11 cellular contexts compared by ENCODE assay signal in genomic region chr1:9718006-9718680, GRCh38.
DNase-seq lines count a peak whose midpoint lies in the region; ATAC-seq and TF ChIP-seq lines count a peak whose summit lies in the region.
"Had no signal": no experiment of that assay in that cellular context is flagged by ENCODE, and none has a peak within 500 bp of the region (broad histone marks: within the 10 kb centered on the region; RNA-seq: fewer than 3 reads in every experiment).

No MANE protein-coding gene starts in this region.

- H3K4me1 ChIP-seq in breast epithelium (no peaks in the 10 kb centered on the region), mammary epithelial cell (ENCODE audit: insufficient read depth, low read length) (peaks cover 56% of the 10 kb centered on the region), vagina (no peaks in the 10 kb centered on the region), prostate gland (replicated peaks) (no peaks in the 10 kb centered on the region)

- H2AFZ ChIP-seq in mammary epithelial cell (ENCODE audit: low read depth, low read length) (no peak overlapping the region), SU-DHL-6 (ENCODE audit: low read depth, low read length, severe bottlenecking) (peak overlapping the region; percentile 5)

- no peak for TF ChIP-seq CTCF in breast epithelium (IDR thresholded peaks at IDR 0.05)
- TF ChIP-seq CTCF in mammary epithelial cell (conservative IDR thresholded peaks at IDR 0.05 in 1 of 2, IDR thresholded peaks at IDR 0.05 in 1 of 2; ENCODE audit: extremely low read depth in 1 of 2, insufficient read depth in 1 of 2, low read depth in 1 of 2, low read length in 2 of 2): no peak
- no peak for TF ChIP-seq CTCF in SU-DHL-6 (IDR thresholded peaks at IDR 0.05; ENCODE audit: insufficient read depth, low read length, poor library complexity, severe bottlenecking)
- TF ChIP-seq CTCF in vagina (IDR thresholded peaks at IDR 0.05): no peak
- no peak for TF ChIP-seq CTCF in prostate gland (IDR thresholded peaks at IDR 0.05)

- peaks cover 6 to 15% (median 12%) of the 10 kb centered on the region in 3 donors for H3K27me3 Mint-ChIP-seq in immature natural killer cell (ENCODE audit: low read depth in 3 of 3)

- 0 out of 2 replicates have a peak, but pooled peaks cover 3% of the 10 kb centered on the region for H3F3A ChIP-seq in SU-DHL-6 (ENCODE audit: insufficient read depth)

- 86% methylated on average over 7 of the region's 10 CpGs for WGBS in mammary epithelial cell (ENCODE audit: low coverage, missing lambda C conversion rate)
- 85% methylated on average over 10 of the region's 10 CpGs for WGBS in prostate gland

- H3K4me3 ChIP-seq in breast epithelium (peak overlapping the region in 1 of 3 donors; percentile 49), mammary epithelial cell (replicated peaks in 1 of 3; ENCODE audit: insufficient read depth in 1 of 3, low read depth in 2 of 3, low read length in 3 of 3) (no peak overlapping the region), SU-DHL-6 (ENCODE audit: insufficient read depth, low read length, poor library complexity, severe bottlenecking) (no peak overlapping the region), vagina (no peak overlapping the region), prostate gland (no peak overlapping the region)
- H3K4me3 ChIP-seq: smooth muscle cell had no signal

- H3K27ac Mint-ChIP-seq in immature natural killer cell: peak overlapping the region; percentile 91 to 96 (median 94)

- peaks cover 0 to 1% of the 10 kb centered on the region in 2 donors for H3K9me3 ChIP-seq in breast epithelium
- H3K9me3 ChIP-seq in mammary epithelial cell (replicated peaks; ENCODE audit: insufficient read depth, low read length): no peaks in the 10 kb centered on the region
- H3K9me3 ChIP-seq in SU-DHL-6 (ENCODE audit: insufficient read depth, low read length): no peaks in the 10 kb centered on the region
- peaks cover 2% of the 10 kb centered on the region for H3K9me3 ChIP-seq in vagina
- no peaks in the 10 kb centered on the region for H3K9me3 ChIP-seq in prostate gland

- dilution Hi-C loops in mammary epithelial cell (cut with HindIII; ENCODE audit: low sequenced_read_pairs): no loop called here

- peak overlapping the region; percentile 76 to 91 (median 85) for H3K4me3 Mint-ChIP-seq in immature natural killer cell

- H3K9ac ChIP-seq in mammary epithelial cell (ENCODE audit: insufficient read depth, low read length) (no peak overlapping the region), SU-DHL-6 (ENCODE audit: low read length) (peak overlapping the region; percentile 47; the same call in 1 of the 2 replicates)

- H3K36me3 ChIP-seq in breast epithelium (no peaks in the 10 kb centered on the region), mammary epithelial cell (ENCODE audit: insufficient read depth, low read length) (no peaks in the 10 kb centered on the region), SU-DHL-6 (ENCODE audit: low read length) (0 out of 2 replicates have a peak, but pooled peaks cover 1% of the 10 kb centered on the region), vagina (peaks cover 0 to 23% of the 10 kb centered on the region in 2 donors), prostate gland (peaks cover 0 to 5% of the 10 kb centered on the region in 2 donors)

- ATAC-seq in HG02840 (IDR thresholded peaks at IDR 0.05; ENCODE audit: low FRiP score, unreplicated experiment): no peak

- H3K27ac ChIP-seq in breast epithelium (peak overlapping the region; percentile 27 to 71), mammary epithelial cell (ENCODE audit: insufficient read depth, low read depth, low read length) (no peak overlapping the region), SU-DHL-6 (ENCODE audit: low read depth, low read length) (peak overlapping the region; percentile 46), vagina (peak overlapping the region; percentile 62), prostate gland (no peak overlapping the region)

- H3K36me3 Mint-ChIP-seq in immature natural killer cell: peaks cover 7 to 27% (median 18%) of the 10 kb centered on the region in 3 donors

- H3K4me2 ChIP-seq in mammary epithelial cell (ENCODE audit: insufficient read depth, low read depth, low read length) (no peak overlapping the region), SU-DHL-6 (ENCODE audit: low read depth, low read length, poor library complexity, severe bottlenecking) (peak overlapping the region; percentile 40)
- H3K4me2 ChIP-seq: smooth muscle cell had no signal

- DNase-seq in breast epithelium (ENCODE audit: low spot score in 2 of 2) (no peak), mammary epithelial cell (no peak), immature natural killer cell (no peak), vagina (ENCODE audit: extremely low spot score in 2 of 2) (no peak), prostate gland (ENCODE audit: low spot score) (no peak)
- no peak for DNase-seq in stimulated activated naive CD4-positive, alpha-beta T cell (lab: John Stamatoyannopoulos, UW)
- DNase-seq: NCI-H1092 had no signal

- BruUV-seq in mammary epithelial cell (replicated peaks; lab: Mats Ljungman, UMichigan): no TSS peak

- H3K9me3 Mint-ChIP-seq in immature natural killer cell: no peaks in the 10 kb centered on the region

- in situ Hi-C loops in mammary epithelial cell (cut with MboI; ENCODE audit: low sequenced_read_pairs in 2 of 2): no loop called here

- H3K27me3 ChIP-seq in breast epithelium (no peaks in the 10 kb centered on the region), mammary epithelial cell (ENCODE audit: insufficient read depth, low read length) (no peaks in the 10 kb centered on the region), SU-DHL-6 (ENCODE audit: low read length) (no peaks in the 10 kb centered on the region), vagina (no peaks in the 10 kb centered on the region), prostate gland (replicated peaks; ENCODE audit: insufficient read depth) (no peaks in the 10 kb centered on the region)
- H3K27me3 ChIP-seq: left lung had no signal

- intact Hi-C loops in breast epithelium (cut with DNase I; ENCODE audit: low total_unique reads) (no loop called here), mammary epithelial cell (cut with micrococcal nuclease) (loop anchor here (2.0 kb wide), 1 partner anchor 17 kb away; no protein-coding TSS in a partner anchor), vagina (cut with DNase I) (no loop called here), prostate gland (cut with DNase I) (no loop called here)

- no peaks in the 10 kb centered on the region for H3K79me2 ChIP-seq in mammary epithelial cell (ENCODE audit: insufficient read depth, low read length)
- no peaks in the 10 kb centered on the region for H3K79me2 ChIP-seq in SU-DHL-6 (ENCODE audit: insufficient read depth, low read length)

- H3K4me1 Mint-ChIP-seq in immature natural killer cell: peaks cover 39 to 52% of the 10 kb centered on the region in 2 donors

- H3K9me2 ChIP-seq in SU-DHL-6 (replicated peaks; ENCODE audit: insufficient read depth, low read length): no peaks in the 10 kb centered on the region

- CTCF ChIA-PET in mammary epithelial cell (lab: Charles Lee; ENCODE audit: low non-redundant PET): no interaction called here

- no peaks in the 10 kb centered on the region for H4K20me1 ChIP-seq in mammary epithelial cell (ENCODE audit: insufficient read depth, low read length)
- H4K20me1 ChIP-seq in SU-DHL-6 (ENCODE audit: low read depth, low read length): no peaks in the 10 kb centered on the region

- TF ChIP-seq POLR2A in breast epithelium (IDR thresholded peaks at IDR 0.05) (no peak), vagina (IDR thresholded peaks at IDR 0.05) (no peak), prostate gland (IDR thresholded peaks at IDR 0.05) (no peak)

Comparison
In these comparisons a context has a peak if more than half of its experiments do, and no peak if none do; other contexts are left out.
1. H3K27ac ChIP-seq: peak in breast epithelium (2 of 2), SU-DHL-6 (single experiment) and vagina (single experiment); none in mammary epithelial cell (single experiment) and prostate gland (0 of 2).